In genomic region chr3:15051531-15051930, GRCh38 we compare ENCODE assay signal across 8 cellular contexts. TPM values are rescaled to one million over a fixed set of nuclear protein-coding genes. Genes with fewer than 3 reads are reported as not detected.
DNase-seq lines count a peak whose midpoint lies in the region; ATAC-seq, FAIRE-seq and TF ChIP-seq lines count a peak whose summit lies in the region.

No MANE protein-coding gene starts in this region.

- peaks cover 0 to 75% of the 10 kb centered on the region in 2 donors for H3K36me3 ChIP-seq in gastroesophageal sphincter
- H3K36me3 ChIP-seq in gastrocnemius medialis, result peaks cover 0 to 71% of the 10 kb centered on the region in 2 donors

- peaks cover 49% of the 10 kb centered on the region for H3K4me1 Mint-ChIP-seq in activated T-cell treated with anti-CD3 and anti-CD28 coated beads, Interleukin-2, amount 50 U/mL, for 24 hours (ENCODE audit: low read depth)

- H3K36me3 Mint-ChIP-seq in activated T-cell treated with anti-CD3 and anti-CD28 coated beads, Interleukin-2, amount 50 U/mL, for 24 hours (ENCODE audit: low read depth), result peaks cover 98% of the 10 kb centered on the region

- H3K9me3 ChIP-seq in gastroesophageal sphincter (no peaks in the 10 kb centered on the region), gastrocnemius medialis (no peaks in the 10 kb centered on the region)

- intact Hi-C loops in gastrocnemius medialis (cut with DNase I; ENCODE audit: low total_unique reads), result no loop called here

- in situ Hi-C loops in gastrocnemius medialis (cut with MboI; ENCODE audit: low sequenced_read_pairs in 4 of 4), result loop anchor here in 3 of 4 donors (25.0 kb wide), 3 partner anchors 114 to 914 kb away; partner anchors contain the start of genes CCDC174 (in 2 of the 3), NR2C2 (in 2 of the 3) and TMEM43 (in 1 of the 3)

- FAIRE-seq in GM12892 (lab: Jason Lieb, UNC), result peak; percentile 80

- H3K4me3 ChIP-seq in AG10803 (ENCODE audit: low read length), result no peak overlapping the region
- no peak overlapping the region for H3K4me3 ChIP-seq in gastroesophageal sphincter
- H3K4me3 ChIP-seq in gastrocnemius medialis, result no peak overlapping the region

- H3K4me3 Mint-ChIP-seq in activated T-cell treated with anti-CD3 and anti-CD28 coated beads, Interleukin-2, amount 50 U/mL, for 24 hours, result no peak overlapping the region

- TF ChIP-seq POLR2A in GM12892 (IDR thresholded peaks at IDR 0.05; ENCODE audit: low read depth, low read length) (no peak), gastroesophageal sphincter (IDR thresholded peaks at IDR 0.05) (no peak), gastrocnemius medialis (IDR thresholded peaks at IDR 0.05) (no peak)

- no peak for TF ChIP-seq EP300 in gastroesophageal sphincter (IDR thresholded peaks at IDR 0.05)

- H3K4me1 ChIP-seq in gastroesophageal sphincter, result no peaks in the 10 kb centered on the region
- H3K4me1 ChIP-seq in gastrocnemius medialis, result no peaks in the 10 kb centered on the region

- H3K27me3 Mint-ChIP-seq in activated T-cell treated with anti-CD3 and anti-CD28 coated beads, Interleukin-2, amount 50 U/mL, for 24 hours, result no peaks in the 10 kb centered on the region

- H3K27ac Mint-ChIP-seq in activated T-cell treated with anti-CD3 and anti-CD28 coated beads, Interleukin-2, amount 50 U/mL, for 24 hours, result peak overlapping the region; percentile 42

- peak; percentile 61 for TF ChIP-seq CTCF in AG10803 (conservative IDR thresholded peaks at IDR 0.05; ENCODE audit: low read length)
- peak in 2 of 4 experiments; percentile 28 to 47 for TF ChIP-seq CTCF in gastroesophageal sphincter (IDR thresholded peaks at IDR 0.05)
- peak in 4 of 5 experiments; percentile 28 to 46 (median 35) for TF ChIP-seq CTCF in gastrocnemius medialis (IDR thresholded peaks at IDR 0.05 in 4 of 5, conservative IDR thresholded peaks at IDR 0.05 in 1 of 5)

- ATAC-seq in HG02763 (IDR thresholded peaks at IDR 0.05; ENCODE audit: unreplicated experiment) (peak; percentile 43), gastroesophageal sphincter (peak; percentile 25), gastrocnemius medialis (peak; percentile 35 to 88)

- no peak overlapping the region for H3K27ac ChIP-seq in gastroesophageal sphincter
- peak overlapping the region in 1 of 4 donors; percentile 36 for H3K27ac ChIP-seq in gastrocnemius medialis

- H3K9me3 Mint-ChIP-seq in activated T-cell treated with anti-CD3 and anti-CD28 coated beads, Interleukin-2, amount 50 U/mL, for 24 hours, result no peaks in the 10 kb centered on the region

- H3K27me3 ChIP-seq in gastroesophageal sphincter (no peaks in the 10 kb centered on the region), gastrocnemius medialis (no peaks in the 10 kb centered on the region)

- DNase-seq in AG10803 (ENCODE audit: low read depth) (peak; percentile 21), GM12892 (ENCODE audit: insufficient read length) (peak; percentile 38), NCI-H345 (lab: John Stamatoyannopoulos, UW) (peak; percentile 24), gastrocnemius medialis (peak in 1 of 2 donors; percentile 54), putamen (ENCODE audit: low spot score) (no peak)
- DNase-seq in activated T-cell treated with anti-CD3 and anti-CD28 coated beads, Interleukin-2, amount 50 U/mL, for 24 hours, result peak; percentile 54

- no CpG with 5 or more reads among the region's 1 CpG for WGBS in gastroesophageal sphincter (ENCODE audit: low coverage in 1 of 2), 2 donors

RNA-seq across cellular contexts. Expression of gene MRPS25, which starts 13.6 kb away (rescaled TPM):
- 42.4 TPM for polyA plus RNA-seq in GM12892 (2012; ENCODE audit: missing spikeins)
- total RNA-seq in gastroesophageal sphincter, result 10 to 100 TPM; 17.6 to 32.0 (median 27.9) TPM
- 10 to 100 TPM; 71.4 to 88.6 (median 73.9) TPM for total RNA-seq in gastrocnemius medialis

RNA-seq across cellular contexts. Expression of gene RBSN, which starts 47.4 kb away (rescaled TPM):
- polyA plus RNA-seq in GM12892 (2012; ENCODE audit: missing spikeins), result 7.8 TPM
- 10 to 100 TPM; 40.9 to 46.0 (median 44.0) TPM for total RNA-seq in gastroesophageal sphincter
- 10 to 100 TPM; 26.8 to 42.6 (median 28.6) TPM for total RNA-seq in gastrocnemius medialis
